11 cellular contexts compared by ENCODE assay signal in genomic region chr1:237042892-237043576, GRCh38. TPM values are rescaled to one million over a fixed set of nuclear protein-coding genes. Genes with fewer than 3 reads are reported as not detected.
A peak's percentile ranks its signal among the peaks of the same experiment; 100 is the strongest.
DNase-seq lines count a peak whose midpoint lies in the region; ATAC-seq, FAIRE-seq and TF ChIP-seq lines count a peak whose summit lies in the region.
"Had no signal": no experiment of that assay in that cellular context is flagged by ENCODE, and none has a peak within 500 bp of the region (broad histone marks: within the 10 kb centered on the region; RNA-seq: fewer than 3 reads in every experiment).

No MANE protein-coding gene starts in this region.

- WGBS in tibial nerve, 2 donors, result 2 to 3% methylated on average over 33 to 34 of the region's 55 CpGs

- peaks cover 42% of the 10 kb centered on the region for H3K27me3 Mint-ChIP-seq in mesothelial cell of epicardium (ENCODE audit: low read depth)

- H3K4me1 Mint-ChIP-seq in mesothelial cell of epicardium, result peaks cover 27% of the 10 kb centered on the region

- no peaks in the 10 kb centered on the region for H3K36me3 ChIP-seq in duodenal mucosa (ENCODE audit: control insufficient read depth in 1 of 2, insufficient read depth in 2 of 2, low read length in 2 of 2)
- no peaks in the 10 kb centered on the region for H3K36me3 ChIP-seq in tibial nerve

- no peak for TF ChIP-seq POLR2A in tibial nerve (IDR thresholded peaks at IDR 0.05)

- H3K4me1 ChIP-seq in duodenal mucosa (ENCODE audit: control insufficient read depth in 1 of 2, insufficient read depth in 2 of 2, low read length in 2 of 2) (peaks cover 0 to 9% of the 10 kb centered on the region in 2 donors), tibial nerve (peaks cover 0 to 22% (median 2%) of the 10 kb centered on the region in 4 donors)

- no peak for FAIRE-seq in RCC 7860 (lab: Jason Lieb, UNC)

- H3K27me3 ChIP-seq in duodenal mucosa (ENCODE audit: control insufficient read depth in 1 of 2, insufficient read depth in 2 of 2, low read length in 2 of 2), result peaks cover 24 to 30% of the 10 kb centered on the region in 2 donors
- peaks cover 0 to 47% of the 10 kb centered on the region in 2 donors for H3K27me3 ChIP-seq in tibial nerve

- H3K27ac ChIP-seq in duodenal mucosa (ENCODE audit: low read depth, low read length) (no peak overlapping the region), tibial nerve (no peak overlapping the region)

- no peaks in the 10 kb centered on the region for H3K36me3 Mint-ChIP-seq in mesothelial cell of epicardium

- ATAC-seq in GM21619 (IDR thresholded peaks at IDR 0.05; ENCODE audit: unreplicated experiment), result no peak

- H3K4me3 ChIP-seq in duodenal mucosa (ENCODE audit: low read depth in 1 of 2, low read length in 2 of 2) (peak overlapping the region; percentile 24 to 51), tibial nerve (peak overlapping the region in 3 of 4 donors; percentile 15 to 47 (median 28))

- no peak overlapping the region for H3K9ac ChIP-seq in duodenal mucosa (ENCODE audit: low read depth in 1 of 2, low read length in 2 of 2)

- peak overlapping the region; percentile 72 for H3K4me3 Mint-ChIP-seq in mesothelial cell of epicardium

- H3K9me3 ChIP-seq in duodenal mucosa (ENCODE audit: control insufficient read depth in 1 of 2, low read length in 2 of 2), result no peaks in the 10 kb centered on the region
- no peaks in the 10 kb centered on the region for H3K9me3 ChIP-seq in tibial nerve

- no peaks in the 10 kb centered on the region for H3K9me3 Mint-ChIP-seq in mesothelial cell of epicardium

- TF ChIP-seq EP300 in tibial nerve (IDR thresholded peaks at IDR 0.05), result no peak

- peak; percentile 57 for DNase-seq in activated CD8-positive, alpha-beta memory T cell treated with anti-CD3 and anti-CD28 coated beads, Interleukin-2, amount 50 U/mL, for 48 hours
- no peak for DNase-seq in activated CD8-positive, alpha-beta memory T cell treated with anti-CD3 and anti-CD28 coated beads, Interleukin-2, amount 50 U/mL, for 4 hours
- DNase-seq in mesothelial cell of epicardium (ENCODE audit: low spot score in 2 of 2, unreplicated experiment in 2 of 2) (peak; percentile 31 to 46), tibial nerve (ENCODE audit: low spot score in 2 of 2) (no peak), RCC 7860 (ENCODE audit: low spot score) (no peak), amniotic stem cell (lab: John Stamatoyannopoulos, UW) (no peak)
- DNase-seq: activated effector memory CD4-positive, alpha-beta T cell treated with anti-CD3 and anti-CD28 coated beads, Interleukin-2, amount 50 U/mL, for 16 hours; OCI-M1 had no signal

- no peak overlapping the region for H3K27ac Mint-ChIP-seq in mesothelial cell of epicardium

- TF ChIP-seq CTCF in mesothelial cell of epicardium (IDR thresholded peaks at IDR 0.05; ENCODE audit: unreplicated experiment) (no peak), tibial nerve (IDR thresholded peaks at IDR 0.05) (no peak)

RNA-seq across cellular contexts. Expression of gene RYR2, which starts 1.1 kb away (rescaled TPM):
- total RNA-seq in mesothelial cell of epicardium (5.1 to 13.0 TPM (median 6.1 TPM) in 3 replicates), tibial nerve (under 1 TPM; 0.20 to 0.60 (median 0.32) TPM)
- total RNA-seq: kidney epithelial cell had no signal

RNA-seq across cellular contexts. Expression of gene MT1HL1, which starts 38.8 kb away (rescaled TPM):
- not detected in 3 replicates for total RNA-seq in mesothelial cell of epicardium
- total RNA-seq in tibial nerve, result not detected
- total RNA-seq: kidney epithelial cell had no signal

Comparison
In these comparisons a context has a peak if more than half of its experiments do, and no peak if none do; other contexts are left out.
1. DNase-seq: peak in activated CD8-positive, alpha-beta memory T cell treated with anti-CD3 and anti-CD28 coated beads, Interleukin-2, amount 50 U/mL, for 48 hours (single experiment) and mesothelial cell of epicardium (2 of 2); none in activated CD8-positive, alpha-beta memory T cell treated with anti-CD3 and anti-CD28 coated beads, Interleukin-2, amount 50 U/mL, for 4 hours (single experiment), tibial nerve (0 of 2), RCC 7860 (single experiment) and amniotic stem cell (single experiment).